In genomic region chr13:98442391-98443230, GRCh38 we compare ENCODE assay signal across 21 cellular contexts.
DNase-seq lines count a peak whose midpoint lies in the region; ATAC-seq and TF ChIP-seq lines count a peak whose summit lies in the region.
"Had no signal": no experiment of that assay in that cellular context is flagged by ENCODE, and none has a peak within 500 bp of the region (broad histone marks: within the 10 kb centered on the region; RNA-seq: fewer than 3 reads in every experiment).

No MANE protein-coding gene starts in this region.

- H3K9ac ChIP-seq in mesendoderm (ENCODE audit: low read length): no peak overlapping the region

- H4K8ac ChIP-seq in mesendoderm (ENCODE audit: low read depth, low read length): no peak overlapping the region

- no peak overlapping the region for H3K23ac ChIP-seq in mesendoderm (ENCODE audit: low read length)

- H3K56ac ChIP-seq in mesendoderm (ENCODE audit: low read length): no peak overlapping the region

- no peak overlapping the region for H3K27ac ChIP-seq in HEK293 (ENCODE audit: extremely low read depth, low read depth, low read length)
- H3K27ac ChIP-seq in brain microvascular endothelial cell: peak overlapping the region; percentile 18
- no peak overlapping the region for H3K27ac ChIP-seq in lower lobe of right lung
- no peak overlapping the region for H3K27ac ChIP-seq in mesendoderm (ENCODE audit: low read depth, low read length)

- no peak overlapping the region for H3K4me3 Mint-ChIP-seq in stimulated activated memory B cell treated with anti-CD40 and anti-IgM and Interleukin-4, amounts not matched to agents 10 μg/mL and 1 μg/mL and 100 μg/mL, for 72 hours
- H3K4me3 Mint-ChIP-seq: activated B cell treated with CpG ODN at 0.5 μM for 24 hours; CD14-positive monocyte; T-helper 2 cell treated with Interferon-gamma antibody and Interleukin-4, amounts not matched to agents 5 μg/mL and 100 μg/mL, for 36 hours had no signal

- no peak overlapping the region for H4K5ac ChIP-seq in mesendoderm (ENCODE audit: low read length)

- peaks cover 21% of the 10 kb centered on the region for H3K4me1 Mint-ChIP-seq in stimulated activated memory B cell treated with anti-CD40 and anti-IgM and Interleukin-4, amounts not matched to agents 10 μg/mL and 1 μg/mL and 100 μg/mL, for 72 hours

- no peak overlapping the region for H2BK15ac ChIP-seq in mesendoderm (replicated peaks; ENCODE audit: low read depth)

- H3K4ac ChIP-seq in mesendoderm (ENCODE audit: low read depth, low read length): no peak overlapping the region

- POLR2A ChIA-PET in HEK293 (lab: Yijun Ruan, JAX): no interaction called here

- H3K27me3 Mint-ChIP-seq in stimulated activated memory B cell treated with anti-CD40 and anti-IgM and Interleukin-4, amounts not matched to agents 10 μg/mL and 1 μg/mL and 100 μg/mL, for 72 hours: peaks cover 10% of the 10 kb centered on the region
- H3K27me3 Mint-ChIP-seq: activated B cell treated with CpG ODN at 0.5 μM for 24 hours had no signal

- H2AK5ac ChIP-seq in mesendoderm (ENCODE audit: low read length): no peak overlapping the region

- no peaks in the 10 kb centered on the region for H3K79me1 ChIP-seq in mesendoderm (ENCODE audit: low read length)

- no peak overlapping the region for H3K18ac ChIP-seq in mesendoderm (ENCODE audit: low read length)

- H3K27me3 ChIP-seq in brain microvascular endothelial cell (replicated peaks) (no peaks in the 10 kb centered on the region), lower lobe of right lung (ENCODE audit: low read depth) (no peaks in the 10 kb centered on the region), mesendoderm (ENCODE audit: insufficient read depth, low read length, poor library complexity) (no peaks in the 10 kb centered on the region)

- peaks cover 0 to 18% of the 10 kb centered on the region in 2 experiments; a peak in 2 of 3 replicates for H3K36me3 ChIP-seq in HEK293 (ENCODE audit: control insufficient read depth in 2 of 2, insufficient read depth in 1 of 2, low read length in 2 of 2)
- peaks cover 27% of the 10 kb centered on the region for H3K36me3 ChIP-seq in brain microvascular endothelial cell (replicated peaks)
- peaks cover 60% of the 10 kb centered on the region for H3K36me3 ChIP-seq in lower lobe of right lung
- H3K36me3 ChIP-seq in mesendoderm (ENCODE audit: control insufficient read depth, insufficient read depth, low read length): no peaks in the 10 kb centered on the region

- H3K4me1 ChIP-seq in HEK293 (ENCODE audit: control insufficient read depth, insufficient read depth, low read length) (no peaks in the 10 kb centered on the region), lower lobe of right lung (peaks cover 7% of the 10 kb centered on the region), mesendoderm (ENCODE audit: control insufficient read depth, low read depth, low read length) (no peaks in the 10 kb centered on the region)

- H3K4me3 ChIP-seq in HEK293 (ENCODE audit: low read depth, low read length) (no peak overlapping the region), brain microvascular endothelial cell (ENCODE audit: low read depth, low read length) (no peak overlapping the region), lower lobe of right lung (no peak overlapping the region), mesendoderm (ENCODE audit: low read length) (no peak overlapping the region)

- peaks cover 8% of the 10 kb centered on the region for H3K36me3 Mint-ChIP-seq in stimulated activated memory B cell treated with anti-CD40 and anti-IgM and Interleukin-4, amounts not matched to agents 10 μg/mL and 1 μg/mL and 100 μg/mL, for 72 hours

- WGBS in mesendoderm (ENCODE audit: extremely low coverage, insufficient coverage, low lambda C conversion rate): no CpG with 5 or more reads among the region's 27 CpGs

- in situ Hi-C loops in brain microvascular endothelial cell (cut with HindIII; ENCODE audit: low pct_ligation_motif_present, low sequenced_read_pairs): loop anchor here (25.0 kb wide), 1 partner anchor 220 kb away; no protein-coding TSS in a partner anchor

- intact Hi-C loops in lower lobe of right lung (cut with DNase I): loop anchor here (10.0 kb wide), 1 partner anchor 212 kb away; no protein-coding TSS in a partner anchor

- H3K79me2 ChIP-seq in mesendoderm (ENCODE audit: control insufficient read depth, insufficient read depth, low read length): no peaks in the 10 kb centered on the region

- TF ChIP-seq CTCF in HEK293 (tag by site-specific recombination; IDR thresholded peaks at IDR 0.05): no peak
- TF ChIP-seq CTCF in brain microvascular endothelial cell (IDR thresholded peaks at IDR 0.05; ENCODE audit: low read depth, low read length, missing control alignments): no peak
- TF ChIP-seq CTCF in lower lobe of right lung (IDR thresholded peaks at IDR 0.05): no peak

- H3K27ac Mint-ChIP-seq in stimulated activated memory B cell treated with anti-CD40 and anti-IgM and Interleukin-4, amounts not matched to agents 10 μg/mL and 1 μg/mL and 100 μg/mL, for 72 hours: peak overlapping the region; percentile 17
- H3K27ac Mint-ChIP-seq: activated B cell treated with CpG ODN at 0.5 μM for 24 hours; T-helper 2 cell treated with Interferon-gamma antibody and Interleukin-4, amounts not matched to agents 5 μg/mL and 100 μg/mL, for 36 hours had no signal

- H3K9me3 Mint-ChIP-seq in stimulated activated memory B cell treated with anti-CD40 and anti-IgM and Interleukin-4, amounts not matched to agents 10 μg/mL and 1 μg/mL and 100 μg/mL, for 72 hours: no peaks in the 10 kb centered on the region
- H3K9me3 Mint-ChIP-seq: activated B cell treated with CpG ODN at 0.5 μM for 24 hours; CD14-positive monocyte; T-helper 2 cell treated with Interferon-gamma antibody and Interleukin-4, amounts not matched to agents 5 μg/mL and 100 μg/mL, for 36 hours had no signal

- H3K9me3 ChIP-seq in HEK293 (ENCODE audit: control insufficient read depth, insufficient read depth, low read depth, low read length) (no peaks in the 10 kb centered on the region), lower lobe of right lung (no peaks in the 10 kb centered on the region)
- H3K9me3 ChIP-seq: SK-N-SH had no signal

- H3K4me2 ChIP-seq in mesendoderm (ENCODE audit: low read length): no peak overlapping the region

- DNase-seq in brain microvascular endothelial cell: no peak
- peak; percentile 39 for DNase-seq in lower lobe of right lung
- no peak for DNase-seq in mesendoderm
- DNase-seq in NCI-H2107 (lab: John Stamatoyannopoulos, UW): no peak
- no peak for DNase-seq in GM19240 (ENCODE audit: insufficient read length, low spot score)
- DNase-seq: activated B cell treated with CpG ODN at 0.5 μM for 24 hours; activated CD4-positive, alpha-beta T cell treated with anti-CD3 and anti-CD28 coated beads, Interleukin-2, amount 50 U/mL, for 48 hours; activated CD8-positive, alpha-beta memory T cell treated with anti-CD3 and anti-CD28 coated beads, Interleukin-2, amount 50 U/mL, for 48 hours; cortex of kidney; glutamatergic neuron; GOT3; left ventricle myocardium superior; NCI-H1417 treated with DMSO at 0.1 percent for 48 hours; NCI-H510A; right cardiac atrium; SK-N-SH had no signal

- no peak overlapping the region for H2BK120ac ChIP-seq in mesendoderm (ENCODE audit: low read depth, low read length)

- no peak for ATAC-seq in lower lobe of right lung
- ATAC-seq in stimulated activated memory B cell treated with anti-CD40 and anti-IgM and Interleukin-4, amounts not matched to agents 10 μg/mL and 1 μg/mL and 100 μg/mL, for 72 hours: no peak
- ATAC-seq in HG02840 (IDR thresholded peaks at IDR 0.05; ENCODE audit: low FRiP score, unreplicated experiment): no peak
- ATAC-seq: left ventricle myocardium superior, right cardiac atrium had no signal

- CTCF ChIA-PET in HEK293 (lab: Yijun Ruan, JAX): interaction anchor here (0.7 kb wide), 1 partner anchor 603 kb away, joined by 3 read pairs; no protein-coding TSS in a partner anchor

- no peak overlapping the region for H2BK5ac ChIP-seq in mesendoderm (ENCODE audit: low read length)

TF ChIP-seq in HEK293, 187 proteins besides CTCF, POLR2A, EP300 and RAD21:
- TF ChIP-seq ZNF549 (tag by site-specific recombination; IDR thresholded peaks at IDR 0.05) (no peak), ZNF18 (tag by site-specific recombination; IDR thresholded peaks at IDR 0.05) (peak; percentile 73; the same call in 1 of the 2 replicates), ZNF529 (tag by site-specific recombination; IDR thresholded peaks at IDR 0.05; ENCODE audit: insufficient replicate concordance) (no peak)
